ENCODE assay signal across 8 cellular contexts in the genomic region with DNA sequence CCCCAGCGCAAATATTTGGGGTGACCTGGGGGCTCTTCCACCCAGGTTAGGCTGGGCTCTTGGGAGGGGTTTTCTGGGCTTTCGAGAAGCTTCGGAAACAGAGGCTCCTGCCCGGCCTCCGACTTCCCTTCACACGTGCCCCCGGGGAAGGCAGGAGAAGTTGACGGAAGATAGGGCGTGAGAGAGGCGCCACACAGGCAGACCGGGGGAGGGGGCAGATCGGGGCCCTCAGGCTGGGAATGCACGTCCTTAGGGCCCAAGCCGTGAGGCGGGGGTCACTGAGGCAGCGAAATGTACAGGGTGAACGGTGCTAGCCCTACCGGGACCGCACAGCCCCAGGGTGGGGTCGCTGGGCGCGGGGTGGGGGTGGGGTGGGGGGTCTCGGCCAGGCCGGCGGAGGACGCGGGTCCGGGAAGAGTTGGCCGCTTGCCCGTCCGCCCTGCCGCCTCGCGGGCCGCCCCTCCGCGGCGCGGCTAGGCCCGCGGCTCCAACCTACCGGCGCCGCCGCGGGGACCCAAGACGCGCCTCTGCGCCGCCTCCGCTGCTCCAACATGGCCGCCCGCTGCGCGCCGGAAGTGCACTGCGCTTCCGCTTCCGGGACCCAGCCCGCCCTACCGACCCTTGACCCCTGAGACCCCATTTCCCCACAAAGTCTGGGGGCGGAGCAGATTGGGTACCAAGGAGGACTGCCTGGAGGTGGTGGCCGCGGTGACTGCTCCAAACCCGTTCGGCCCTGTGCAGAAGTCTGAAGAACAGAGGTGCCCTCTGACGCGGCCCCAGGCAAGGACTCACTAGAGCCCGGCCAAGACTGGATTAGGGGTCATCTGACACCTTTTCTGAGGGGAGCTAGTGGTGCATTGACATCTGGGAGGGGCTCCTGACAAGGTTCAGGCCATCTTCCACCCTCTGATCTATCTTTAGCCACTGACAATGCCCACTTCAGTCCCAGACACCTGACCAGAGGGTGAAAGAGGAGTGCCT. TPM values are rescaled to one million over a fixed set of nuclear protein-coding genes. Genes with fewer than 3 reads are reported as not detected.
DNase-seq lines count a peak whose midpoint lies in the region; ATAC-seq and TF ChIP-seq lines count a peak whose summit lies in the region.

A gene (minus strand): TSS at position 561 of the 981 bp plus-strand sequence. CDS start 2,123 bp downstream, outside the sequence.

- peaks cover 13% of the 10 kb centered on the region for H3K36me3 Mint-ChIP-seq in nephron (ENCODE audit: low read depth)

- H3K4me1 Mint-ChIP-seq in nephron = peaks cover 26% of the 10 kb centered on the region

- peak within 1 kb of the TSS; percentile 86 for H3K4me3 ChIP-seq in fibroblast of pulmonary artery (replicated peaks; ENCODE audit: low read depth, low read length)

- no peak for TF ChIP-seq CTCF in fibroblast of pulmonary artery (IDR thresholded peaks at IDR 0.05; ENCODE audit: low read length, missing control alignments)
- TF ChIP-seq CTCF in nephron (IDR thresholded peaks at IDR 0.05; ENCODE audit: unreplicated experiment in 3 of 3) = no peak

- H3K27me3 Mint-ChIP-seq in nephron (ENCODE audit: low read depth) = peaks cover 3% of the 10 kb centered on the region

- H3K27ac Mint-ChIP-seq in nephron = peak within 1 kb of the TSS; percentile 90 to 96 (median 93)

- peak within 1 kb of the TSS; percentile 96 to 98 (median 97) for H3K4me3 Mint-ChIP-seq in nephron

- no peaks in the 10 kb centered on the region for H3K9me3 Mint-ChIP-seq in nephron

- peak; percentile 52 for ATAC-seq in stimulated activated naive CD8-positive, alpha-beta T cell treated with anti-CD3 and anti-CD28 coated beads, Interleukin-15, Interleukin-2, amounts not matched to agents 100 U/mL and 50 U/mL, for 24 hours

- DNase-seq in SIG-M5 treated with dmso at 0.1 percent for 504 hours (lab: John Stamatoyannopoulos, UW; ENCODE audit: unreplicated experiment) (peak; percentile 76), SIG-M5 (lab: John Stamatoyannopoulos, UW) (no peak), HK-2 (ENCODE audit: unreplicated experiment) (peak; percentile 61), RPMI7951 (ENCODE audit: low read depth) (peak; percentile 72), fibroblast of pulmonary artery (ENCODE audit: low read depth) (peak; percentile 75)
- DNase-seq in activated T-helper 1 cell treated with anti-CD3 and anti-CD28 coated beads, Interleukin-2, amount 50 U/mL, for 16 hours (ENCODE audit: low read depth in 1 of 2, low spot score in 1 of 2) = peak; percentile 51 to 67
- peak; percentile 85 for DNase-seq in stimulated activated naive CD8-positive, alpha-beta T cell treated with anti-CD3 and anti-CD28 coated beads, Interleukin-15, Interleukin-2, amounts not matched to agents 100 U/mL and 50 U/mL, for 24 hours

RNA-seq across cellular contexts. Expression of the gene that starts here (rescaled TPM):
- 26.0 and 32.8 TPM in 2 replicates for total RNA-seq in RPMI7951 (2014; rRNA removed; shearing (Covaris generic))
